In genomic region chr12:76117751-76118150, GRCh38 we compare ENCODE assay signal across 22 cellular contexts. TPM values are rescaled to one million over a fixed set of nuclear protein-coding genes. Genes with fewer than 3 reads are reported as not detected.
DNase-seq lines count a peak whose midpoint lies in the region; ATAC-seq and TF ChIP-seq lines count a peak whose summit lies in the region.
"Had no signal": no experiment of that assay in that cellular context is flagged by ENCODE, and none has a peak within 500 bp of the region (broad histone marks: within the 10 kb centered on the region; RNA-seq: fewer than 3 reads in every experiment).

No MANE protein-coding gene starts in this region.

- no peaks in the 10 kb centered on the region for H3K9me3 Mint-ChIP-seq in activated CD8-positive, alpha-beta T cell treated with anti-CD3 and anti-CD28 coated beads for 36 hours
- no peaks in the 10 kb centered on the region for H3K9me3 Mint-ChIP-seq in activated CD8-positive, alpha-beta T cell treated with anti-CD3 and anti-CD28 coated beads, Interleukin-2, amount 10 ng/mL, durations not matched to agents 7 days and 5 days (ENCODE audit: insufficient read depth)
- H3K9me3 Mint-ChIP-seq in endodermal cell = no peaks in the 10 kb centered on the region
- H3K9me3 Mint-ChIP-seq: CD4-positive, alpha-beta memory T cell; HFFc6 had no signal

- no TSS peak for BruUV-seq in OCI-LY7 (replicated peaks; lab: Mats Ljungman, UMichigan)

- no peaks in the 10 kb centered on the region for H3K27me3 Mint-ChIP-seq in activated CD8-positive, alpha-beta T cell treated with anti-CD3 and anti-CD28 coated beads for 36 hours
- H3K27me3 Mint-ChIP-seq in activated CD8-positive, alpha-beta T cell treated with anti-CD3 and anti-CD28 coated beads, Interleukin-2, amount 10 ng/mL, durations not matched to agents 7 days and 5 days (ENCODE audit: low read depth) = no peaks in the 10 kb centered on the region
- no peaks in the 10 kb centered on the region for H3K27me3 Mint-ChIP-seq in endodermal cell (ENCODE audit: insufficient read depth)
- H3K27me3 Mint-ChIP-seq: CD4-positive, alpha-beta memory T cell had no signal

- H3K4me1 ChIP-seq in SJCRH30 (peaks cover 13% of the 10 kb centered on the region), endodermal cell (ENCODE audit: control insufficient read depth, insufficient read depth, low read length) (no peaks in the 10 kb centered on the region), OCI-LY7 (ENCODE audit: insufficient read depth, low read length, poor library complexity, severe bottlenecking) (no peaks in the 10 kb centered on the region), upper lobe of right lung (no peaks in the 10 kb centered on the region)
- H3K4me1 ChIP-seq: A549, BE2C, HAP-1 had no signal

- no peaks in the 10 kb centered on the region for H3K36me3 Mint-ChIP-seq in activated CD8-positive, alpha-beta T cell treated with anti-CD3 and anti-CD28 coated beads for 36 hours (ENCODE audit: low read depth)
- no peaks in the 10 kb centered on the region for H3K36me3 Mint-ChIP-seq in activated CD8-positive, alpha-beta T cell treated with anti-CD3 and anti-CD28 coated beads, Interleukin-2, amount 10 ng/mL, durations not matched to agents 7 days and 5 days (ENCODE audit: low read depth)
- no peaks in the 10 kb centered on the region for H3K36me3 Mint-ChIP-seq in endodermal cell (ENCODE audit: low read depth)
- H3K36me3 Mint-ChIP-seq: CD4-positive, alpha-beta memory T cell had no signal

- CTCF ChIA-PET in activated CD8-positive, alpha-beta T cell treated with anti-CD3 and anti-CD28 coated beads for 36 hours (lab: Charles Lee) = no interaction called here
- CTCF ChIA-PET in activated CD8-positive, alpha-beta T cell treated with anti-CD3 and anti-CD28 coated beads, Interleukin-2, amount 10 ng/mL, durations not matched to agents 7 days and 5 days (lab: Charles Lee) = no interaction called here
- CTCF ChIA-PET in OCI-LY7 (lab: Charles Lee; ENCODE audit: unreplicated experiment) = no interaction called here

- H3K36me3 ChIP-seq in SJCRH30 (no peaks in the 10 kb centered on the region), endodermal cell (ENCODE audit: control insufficient read depth, insufficient read depth, low read length) (no peaks in the 10 kb centered on the region), OCI-LY7 (ENCODE audit: insufficient read depth, low read length) (no peaks in the 10 kb centered on the region), upper lobe of right lung (no peaks in the 10 kb centered on the region)
- H3K36me3 ChIP-seq: BE2C; BLaER1 treated with 17β-estradiol and CSF1 and Interleukin-3, amounts not matched to agents 10 nM and 100 nM; HAP-1 had no signal

- no peak overlapping the region for H2AFZ ChIP-seq in OCI-LY7 (ENCODE audit: low read length)

- H3K4me3 Mint-ChIP-seq in activated CD8-positive, alpha-beta T cell treated with anti-CD3 and anti-CD28 coated beads for 36 hours = no peak overlapping the region
- no peak overlapping the region for H3K4me3 Mint-ChIP-seq in activated CD8-positive, alpha-beta T cell treated with anti-CD3 and anti-CD28 coated beads, Interleukin-2, amount 10 ng/mL, durations not matched to agents 7 days and 5 days
- no peak overlapping the region for H3K4me3 Mint-ChIP-seq in endodermal cell
- H3K4me3 Mint-ChIP-seq: CD4-positive, alpha-beta memory T cell; HFFc6 had no signal

- no peaks in the 10 kb centered on the region for H3K9me3 ChIP-seq in SJCRH30 (replicated peaks)
- no peaks in the 10 kb centered on the region for H3K9me3 ChIP-seq in endodermal cell (ENCODE audit: control insufficient read depth, low read length)
- H3K9me3 ChIP-seq in OCI-LY7 (ENCODE audit: low read length) = no peaks in the 10 kb centered on the region
- no peaks in the 10 kb centered on the region for H3K9me3 ChIP-seq in upper lobe of right lung
- H3K9me3 ChIP-seq: A549, BE2C, HAP-1 had no signal

- no peaks in the 10 kb centered on the region for H3K79me2 ChIP-seq in OCI-LY7 (ENCODE audit: insufficient read depth, low read depth, low read length)

- H3K9me2 ChIP-seq in OCI-LY7 (ENCODE audit: insufficient read depth, low read length) = no peaks in the 10 kb centered on the region

- 84 to 100% methylated on average over 2 of the region's 2 CpGs for WGBS in endodermal cell (ENCODE audit: insufficient coverage in 1 of 2, insufficient read length in 1 of 2), 2 experiments

- no peak overlapping the region for H3K9ac ChIP-seq in endodermal cell (ENCODE audit: extremely low read depth, low read length, poor library complexity, severe bottlenecking)
- H3K9ac ChIP-seq: BLaER1 treated with 17β-estradiol and CSF1 and Interleukin-3, amounts not matched to agents 10 nM and 100 nM had no signal

- TF ChIP-seq CTCF in activated CD8-positive, alpha-beta T cell treated with anti-CD3 and anti-CD28 coated beads for 36 hours (IDR thresholded peaks at IDR 0.05) = peak; percentile 5
- TF ChIP-seq CTCF in endodermal cell (conservative IDR thresholded peaks at IDR 0.05) (no peak), OCI-LY7 (conservative IDR thresholded peaks at IDR 0.05; ENCODE audit: low read length) (no peak), upper lobe of right lung (IDR thresholded peaks at IDR 0.05) (no peak)

- H3K4me2 ChIP-seq in OCI-LY7 (ENCODE audit: low read length) = no peak overlapping the region
- H3K4me2 ChIP-seq: A549; BLaER1 treated with 17β-estradiol and CSF1 and Interleukin-3, amounts not matched to agents 10 nM and 100 nM had no signal

- no peaks in the 10 kb centered on the region for H3K4me1 Mint-ChIP-seq in activated CD8-positive, alpha-beta T cell treated with anti-CD3 and anti-CD28 coated beads for 36 hours (ENCODE audit: low read depth)
- no peaks in the 10 kb centered on the region for H3K4me1 Mint-ChIP-seq in activated CD8-positive, alpha-beta T cell treated with anti-CD3 and anti-CD28 coated beads, Interleukin-2, amount 10 ng/mL, durations not matched to agents 7 days and 5 days (ENCODE audit: low read depth)
- no peaks in the 10 kb centered on the region for H3K4me1 Mint-ChIP-seq in endodermal cell
- H3K4me1 Mint-ChIP-seq: CD4-positive, alpha-beta memory T cell had no signal

- DNase-seq in activated CD8-positive, alpha-beta T cell treated with anti-CD3 and anti-CD28 coated beads for 36 hours = no peak
- no peak for DNase-seq in activated CD8-positive, alpha-beta T cell treated with anti-CD3 and anti-CD28 coated beads, Interleukin-2, amount 10 ng/mL, durations not matched to agents 7 days and 5 days
- DNase-seq in SJCRH30 (peak; percentile 56 to 79), endodermal cell (peak; percentile 20), mucosa of gallbladder (ENCODE audit: low spot score) (no peak), OCI-LY7 (ENCODE audit: low spot score) (no peak), upper lobe of right lung (no peak)
- DNase-seq: 8988T; ACHN; AML-193; BE2C; Calu3; CD4-positive, alpha-beta memory T cell; COR-L47; DMS53; DMS79 treated with DMSO at 0.1 percent for 48 hours; GF-D8; GOT3; HFFc6 had no signal

- POLR2A ChIA-PET in activated CD8-positive, alpha-beta T cell treated with anti-CD3 and anti-CD28 coated beads for 36 hours (lab: Charles Lee) = no interaction called here
- POLR2A ChIA-PET in activated CD8-positive, alpha-beta T cell treated with anti-CD3 and anti-CD28 coated beads, Interleukin-2, amount 10 ng/mL, durations not matched to agents 7 days and 5 days (lab: Charles Lee) = no interaction called here
- POLR2A ChIA-PET in OCI-LY7 (lab: Charles Lee) = no interaction called here

- H3K27ac ChIP-seq in SJCRH30 (peak overlapping the region; percentile 54), endodermal cell (ENCODE audit: low read depth, low read length) (no peak overlapping the region), OCI-LY7 (ENCODE audit: low read depth, low read length, poor library complexity, severe bottlenecking) (no peak overlapping the region), upper lobe of right lung (no peak overlapping the region)
- H3K27ac ChIP-seq: A549; BLaER1 treated with 17β-estradiol and CSF1 and Interleukin-3, amounts not matched to agents 10 nM and 100 nM had no signal

- no peaks in the 10 kb centered on the region for H3K27me3 ChIP-seq in SJCRH30
- H3K27me3 ChIP-seq in endodermal cell (ENCODE audit: control insufficient read depth, insufficient read depth, low read length, poor library complexity, severe bottlenecking) = no peaks in the 10 kb centered on the region
- H3K27me3 ChIP-seq in upper lobe of right lung = no peaks in the 10 kb centered on the region
- H3K27me3 ChIP-seq: BLaER1 treated with 17β-estradiol and CSF1 and Interleukin-3, amounts not matched to agents 10 nM and 100 nM had no signal

- no peak for ATAC-seq in activated CD8-positive, alpha-beta T cell treated with anti-CD3 and anti-CD28 coated beads for 36 hours
- no peak for ATAC-seq in activated CD8-positive, alpha-beta T cell treated with anti-CD3 and anti-CD28 coated beads, Interleukin-2, amount 10 ng/mL, durations not matched to agents 7 days and 5 days
- no peak for ATAC-seq in upper lobe of right lung

- no peaks in the 10 kb centered on the region for H4K20me1 ChIP-seq in OCI-LY7 (ENCODE audit: insufficient read depth, low read length)
- H4K20me1 ChIP-seq: BLaER1 treated with 17β-estradiol and CSF1 and Interleukin-3, amounts not matched to agents 10 nM and 100 nM had no signal

- H3K27ac Mint-ChIP-seq in activated CD8-positive, alpha-beta T cell treated with anti-CD3 and anti-CD28 coated beads for 36 hours = no peak overlapping the region
- no peak overlapping the region for H3K27ac Mint-ChIP-seq in activated CD8-positive, alpha-beta T cell treated with anti-CD3 and anti-CD28 coated beads, Interleukin-2, amount 10 ng/mL, durations not matched to agents 7 days and 5 days
- no peak overlapping the region for H3K27ac Mint-ChIP-seq in endodermal cell
- H3K27ac Mint-ChIP-seq: CD4-positive, alpha-beta memory T cell; HFFc6 had no signal

- intact Hi-C loops in activated CD8-positive, alpha-beta T cell treated with anti-CD3 and anti-CD28 coated beads for 36 hours (cut with micrococcal nuclease) = no loop called here
- intact Hi-C loops in OCI-LY7 (cut with micrococcal nuclease; ENCODE audit: unreplicated experiment) (no loop called here), upper lobe of right lung (cut with DNase I) (no loop called here)

- no peak overlapping the region for H3K4me3 ChIP-seq in SJCRH30
- no peak overlapping the region for H3K4me3 ChIP-seq in endodermal cell (ENCODE audit: low read length)
- H3K4me3 ChIP-seq in OCI-LY7 (ENCODE audit: low read depth, low read length, poor library complexity, severe bottlenecking) = no peak overlapping the region
- H3K4me3 ChIP-seq in upper lobe of right lung = no peak overlapping the region
- H3K4me3 ChIP-seq: A549; BLaER1 treated with 17β-estradiol and CSF1 and Interleukin-3, amounts not matched to agents 10 nM and 100 nM; HAP-1 had no signal

RNA-seq across cellular contexts. Expression of gene NAP1L1, which starts 33.3 kb away (rescaled TPM):
- total RNA-seq in activated CD8-positive, alpha-beta T cell treated with anti-CD3 and anti-CD28 coated beads for 36 hours = 1,000 to 10,000 TPM; 1,090 to 1,104 TPM
- 100 to 1,000 TPM; 478 to 488 TPM for total RNA-seq in activated CD8-positive, alpha-beta T cell treated with anti-CD3 and anti-CD28 coated beads, Interleukin-2, amount 10 ng/mL, durations not matched to agents 7 days and 5 days
- total RNA-seq in SJCRH30 (2014; rRNA removed; shearing (Covaris generic)) = 791 and 902 TPM in 2 replicates
- total RNA-seq in endodermal cell (100 to 1,000 TPM; 711 to 829 TPM), mucosa of gallbladder (317 TPM), OCI-LY7 (2022) (904 and 1,048 TPM in 2 replicates), upper lobe of right lung (500 TPM)
- 1,267 TPM for polyA plus RNA-seq in endodermal cell (2013, experiment 1 of 2)
- polyA plus RNA-seq in endodermal cell (2013, experiment 2 of 2) = 1,250 TPM
- total RNA-seq in OCI-LY7 (2014; rRNA removed; shearing (Covaris generic)) = 348 and 487 TPM in 2 replicates

Comparison
In these comparisons a context has a peak if more than half of its experiments do, and no peak if none do; other contexts are left out.
1. DNase-seq: peak in SJCRH30 (2 of 2) and endodermal cell (single experiment); none in activated CD8-positive, alpha-beta T cell treated with anti-CD3 and anti-CD28 coated beads for 36 hours (single experiment), activated CD8-positive, alpha-beta T cell treated with anti-CD3 and anti-CD28 coated beads, Interleukin-2, amount 10 ng/mL, durations not matched to agents 7 days and 5 days (single experiment), mucosa of gallbladder (single experiment), OCI-LY7 (single experiment) and upper lobe of right lung (single experiment).